ENCODE assay signal across 8 cellular contexts in the genomic region with DNA sequence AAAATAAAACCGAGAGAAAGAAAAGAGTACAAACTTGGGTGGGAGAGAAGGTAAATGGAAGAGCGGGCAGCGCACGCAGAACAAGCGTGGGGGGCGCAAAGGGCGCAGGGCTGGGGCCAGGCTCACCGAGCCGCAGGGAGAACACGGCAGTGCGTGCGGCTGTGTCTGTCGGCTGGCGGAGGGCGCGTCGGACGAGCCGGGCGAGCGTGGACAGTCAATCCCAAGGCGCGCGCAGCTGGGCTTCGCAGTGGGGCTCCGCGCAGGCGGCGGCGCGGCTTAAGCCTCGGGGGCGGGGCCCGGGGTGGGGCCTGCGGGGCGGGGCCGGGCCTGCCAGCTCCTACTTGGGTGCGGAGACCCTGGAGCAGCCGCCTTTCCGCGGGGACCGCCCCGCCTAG. TPM values are rescaled to one million over a fixed set of nuclear protein-coding genes. Genes with fewer than 3 reads are reported as not detected.
DNase-seq lines count a peak whose midpoint lies in the region; ATAC-seq and TF ChIP-seq lines count a peak whose summit lies in the region.

Gene UCP2, minus strand, starts transcription at position 249 of the 395 bp plus-strand sequence. CDS start 4,465 bp downstream, outside the sequence.

- H3K9me3 ChIP-seq in right lobe of liver: no peaks in the 10 kb centered on the region

- TF ChIP-seq POLR2A in right lobe of liver (IDR thresholded peaks at IDR 0.05): peak; percentile 13

- no peaks in the 10 kb centered on the region for H3K27me3 Mint-ChIP-seq in activated CD4-positive, alpha-beta T cell treated with anti-CD3 and anti-CD28 coated beads, Interleukin-2, amount 10 ng/mL, durations not matched to agents 24 days and 14 days

- H3K27me3 ChIP-seq in right lobe of liver: no peaks in the 10 kb centered on the region

- peak; percentile 48 for ATAC-seq in GM19025 (IDR thresholded peaks at IDR 0.05; ENCODE audit: low read depth, unreplicated experiment)
- ATAC-seq in HG03280 (IDR thresholded peaks at IDR 0.05; ENCODE audit: unreplicated experiment): peak; percentile 51
- peak; percentile 76 to 86 (median 82) for ATAC-seq in right lobe of liver

- H3K36me3 ChIP-seq in right lobe of liver: no peaks in the 10 kb centered on the region

- H3K4me3 Mint-ChIP-seq in activated CD4-positive, alpha-beta T cell treated with anti-CD3 and anti-CD28 coated beads, Interleukin-2, amount 10 ng/mL, durations not matched to agents 24 days and 14 days: peak within 1 kb of the TSS; percentile 95

- H3K9me3 Mint-ChIP-seq in activated CD4-positive, alpha-beta T cell treated with anti-CD3 and anti-CD28 coated beads, Interleukin-2, amount 10 ng/mL, durations not matched to agents 24 days and 14 days: no peaks in the 10 kb centered on the region

- DNase-seq in AG09309 (ENCODE audit: low read depth): no peak
- peak; percentile 77 to 89 for DNase-seq in NCI-H524 (lab: John Stamatoyannopoulos, UW)
- peak; percentile 96 for DNase-seq in activated CD4-positive, alpha-beta T cell treated with anti-CD3 and anti-CD28 coated beads, Interleukin-2, amount 10 ng/mL, durations not matched to agents 24 days and 14 days
- DNase-seq in dermis blood vessel endothelial cell: peak; percentile 80
- DNase-seq in right lobe of liver: peak; percentile 79 to 87 (median 87)
- DNase-seq in stimulated activated CD4-positive, alpha-beta T cell treated with anti-CD3 and anti-CD28 coated beads, Interleukin-4, amount 100 ng/mL, for 24 hours: peak; percentile 83

- peaks cover 0 to 5% (median 0%) of the 10 kb centered on the region in 4 donors for H3K4me1 ChIP-seq in right lobe of liver

- H3K4me1 Mint-ChIP-seq in activated CD4-positive, alpha-beta T cell treated with anti-CD3 and anti-CD28 coated beads, Interleukin-2, amount 10 ng/mL, durations not matched to agents 24 days and 14 days: peaks cover 55% of the 10 kb centered on the region

- H3K27ac ChIP-seq in right lobe of liver: peak within 1 kb of the TSS; percentile 62 to 72 (median 71)

- H3K4me3 ChIP-seq in AG09309 (ENCODE audit: control insufficient read depth, low read depth, low read length) (peak within 1 kb of the TSS; percentile 65), right lobe of liver (peak within 1 kb of the TSS; percentile 40 to 60 (median 56))

- H3K27ac Mint-ChIP-seq in activated CD4-positive, alpha-beta T cell treated with anti-CD3 and anti-CD28 coated beads, Interleukin-2, amount 10 ng/mL, durations not matched to agents 24 days and 14 days: peak within 1 kb of the TSS; percentile 99

- 0% methylated on average over 1 of the region's 43 CpGs for WGBS in right lobe of liver (ENCODE audit: insufficient coverage, low coverage, low lambda C conversion rate, missing lambda C conversion rate)

- intact Hi-C loops in activated CD4-positive, alpha-beta T cell treated with anti-CD3 and anti-CD28 coated beads, Interleukin-2, amount 10 ng/mL, durations not matched to agents 24 days and 14 days (cut with micrococcal nuclease): loop anchor here (1.0 to 2.0 kb wide), 3 partner anchors 8 to 606 kb away; partner anchors contain the start of gene RELT
- intact Hi-C loops in right lobe of liver (cut with DNase I): no loop called here

- TF ChIP-seq CTCF in AG09309 (IDR thresholded peaks at IDR 0.05; ENCODE audit: control insufficient read depth, insufficient read depth, low read depth, low read length, missing control alignments) (no peak), right lobe of liver (IDR thresholded peaks at IDR 0.05) (no peak)

- peaks cover 48% of the 10 kb centered on the region for H3K36me3 Mint-ChIP-seq in activated CD4-positive, alpha-beta T cell treated with anti-CD3 and anti-CD28 coated beads, Interleukin-2, amount 10 ng/mL, durations not matched to agents 24 days and 14 days (ENCODE audit: low read depth)

RNA-seq across cellular contexts. Expression of gene UCP2, which starts in this region (rescaled TPM):
- total RNA-seq in activated CD4-positive, alpha-beta T cell treated with anti-CD3 and anti-CD28 coated beads, Interleukin-2, amount 10 ng/mL, durations not matched to agents 24 days and 14 days: 447 and 452 TPM in 2 replicates
- total RNA-seq in dermis blood vessel endothelial cell (2.6 and 22.3 TPM in 2 replicates), right lobe of liver (10 to 100 TPM in 1 of 6 experiments, 1 to 10 TPM in 5; 5.2 to 41.3 (median 8.7) TPM)

Comparison
In these comparisons a context has a peak if more than half of its experiments do, and no peak if none do; other contexts are left out.
1. RNA of gene UCP2 (total RNA-seq): 447 to 452 TPM in activated CD4-positive, alpha-beta T cell treated with anti-CD3 and anti-CD28 coated beads, Interleukin-2, amount 10 ng/mL, durations not matched to agents 24 days and 14 days; 5.2 to 41.3 TPM in right lobe of liver and 2.6 to 22.3 TPM in dermis blood vessel endothelial cell; every median in the first group is over 10 times any median in the second.
2. Peak in every context shown above with its lines, with median percentiles within 50 percentile points of each other: ATAC-seq.